13 cellular contexts compared by ENCODE assay signal in the genomic region with DNA sequence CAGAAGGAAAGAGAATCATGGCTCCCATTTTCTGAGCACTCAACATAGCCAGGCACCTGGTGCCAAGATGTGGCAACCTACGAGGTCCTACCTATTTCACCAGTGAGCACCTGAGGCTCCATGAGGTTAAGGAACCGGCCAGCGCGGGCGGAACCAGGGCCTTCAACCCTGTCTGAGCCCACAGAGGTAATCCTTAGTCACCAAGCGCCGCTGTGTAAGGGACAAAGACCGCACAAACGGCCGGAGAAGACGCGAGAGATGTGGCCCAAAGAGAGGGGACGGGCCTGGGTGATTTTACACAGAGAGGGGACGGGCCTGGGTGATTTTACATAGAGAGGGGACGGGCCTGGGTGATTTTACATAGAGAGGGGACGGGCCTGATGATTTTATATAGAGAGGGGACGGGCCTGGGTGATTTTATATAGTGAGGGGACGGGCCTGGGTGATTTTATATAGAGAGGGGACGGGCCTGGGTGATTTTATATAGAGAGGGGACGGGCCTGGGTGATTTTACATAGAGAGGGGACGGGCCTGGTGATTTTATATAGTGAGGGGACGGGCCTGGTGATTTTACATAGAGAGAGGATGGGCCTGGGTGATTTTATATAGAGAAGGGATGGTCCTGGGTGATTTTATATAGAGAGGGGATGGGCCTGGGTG.
DNase-seq lines count a peak whose midpoint lies in the region; ATAC-seq and TF ChIP-seq lines count a peak whose summit lies in the region.
"Had no signal": no experiment of that assay in that cellular context is flagged by ENCODE, and none has a peak within 500 bp of the region (broad histone marks: within the 10 kb centered on the region; RNA-seq: fewer than 3 reads in every experiment).

No MANE protein-coding gene starts in this region.

- H4K20me1 ChIP-seq in DOHH2 (ENCODE audit: control insufficient read depth, insufficient read depth, low read depth, low read length) (no peaks in the 10 kb centered on the region), PC-3 (ENCODE audit: low read length) (no peaks in the 10 kb centered on the region)

- H3K27me3 ChIP-seq in DOHH2 (ENCODE audit: control insufficient read depth, low read length): peaks cover 18% of the 10 kb centered on the region
- no peaks in the 10 kb centered on the region for H3K27me3 ChIP-seq in HUES48 (ENCODE audit: control insufficient read depth, insufficient read depth, low read length)
- H3K27me3 ChIP-seq in mesendoderm (ENCODE audit: insufficient read depth, low read length, poor library complexity): no peaks in the 10 kb centered on the region
- no peaks in the 10 kb centered on the region for H3K27me3 ChIP-seq in PC-3 (ENCODE audit: low read length)
- H3K27me3 ChIP-seq: pancreas, testis had no signal

- H3K4me3 ChIP-seq in DOHH2 (ENCODE audit: low read length): no peak overlapping the region
- peak overlapping the region; percentile 54; the same call in 1 of the 2 replicates for H3K4me3 ChIP-seq in HUES48 (ENCODE audit: low read depth, low read length)
- no peak overlapping the region for H3K4me3 ChIP-seq in mesendoderm (ENCODE audit: low read length)
- no peak overlapping the region for H3K4me3 ChIP-seq in PC-3 (ENCODE audit: low read length)
- H3K4me3 ChIP-seq: left lung had no signal

- H3K9me3 ChIP-seq in DOHH2 (ENCODE audit: control insufficient read depth, insufficient read depth, low read length) (no peaks in the 10 kb centered on the region), HUES48 (ENCODE audit: control insufficient read depth, insufficient read depth, low read length) (0 out of 2 replicates have a peak, but pooled peaks cover 2% of the 10 kb centered on the region), PC-3 (ENCODE audit: low read length) (no peaks in the 10 kb centered on the region)
- H3K9me3 ChIP-seq: left lung, pancreas, testis had no signal

- ATAC-seq in sciatic nerve (no peak), PC-3 (no peak)

- DNase-seq in mesendoderm (peak; percentile 61), sciatic nerve (ENCODE audit: low spot score) (no peak), PC-3 (no peak), SKM-1 (lab: John Stamatoyannopoulos, UW; ENCODE audit: unreplicated experiment) (no peak)
- DNase-seq: cerebellar nuclear complex had no signal

- H3K4ac ChIP-seq in mesendoderm (ENCODE audit: low read depth, low read length): no peak overlapping the region

- H3K27me3 Mint-ChIP-seq in brain: peaks cover 2% of the 10 kb centered on the region

- no peak overlapping the region for H3K27ac ChIP-seq in DOHH2 (ENCODE audit: low read depth, low read length)
- no peak overlapping the region for H3K27ac ChIP-seq in HUES48 (ENCODE audit: low read depth, low read length)
- H3K27ac ChIP-seq in mesendoderm (ENCODE audit: low read depth, low read length): no peak overlapping the region
- H3K27ac ChIP-seq in PC-3 (ENCODE audit: low read length): no peak overlapping the region
- H3K27ac ChIP-seq: left lung, pancreas, RWPE1, testis had no signal

- no peak overlapping the region for H2BK120ac ChIP-seq in mesendoderm (ENCODE audit: low read depth, low read length)

- no peaks in the 10 kb centered on the region for H3K79me2 ChIP-seq in DOHH2 (ENCODE audit: control insufficient read depth, low read length)
- H3K79me2 ChIP-seq in mesendoderm (ENCODE audit: control insufficient read depth, insufficient read depth, low read length): no peaks in the 10 kb centered on the region
- H3K79me2 ChIP-seq in PC-3 (ENCODE audit: low read length): no peaks in the 10 kb centered on the region

- H3K36me3 Mint-ChIP-seq in brain: no peaks in the 10 kb centered on the region

- intact Hi-C loops in sciatic nerve (cut with DNase I) (loop anchor here (10.0 kb wide), 1 partner anchor 387 kb away; no protein-coding TSS in a partner anchor), PC-3 (cut with micrococcal nuclease) (no loop called here)

- BruUV-seq in PC-3 (replicated peaks; lab: Mats Ljungman, UMichigan): no TSS peak

- H3K4me2 ChIP-seq in DOHH2 (ENCODE audit: low read length): peak overlapping the region; percentile 29; the same call in 1 of the 2 replicates
- peak overlapping the region; percentile 14 for H3K4me2 ChIP-seq in mesendoderm (ENCODE audit: low read length)
- no peak overlapping the region for H3K4me2 ChIP-seq in PC-3 (ENCODE audit: low read length)

- H3F3A ChIP-seq in DOHH2 (ENCODE audit: control insufficient read depth, insufficient read depth): no peaks in the 10 kb centered on the region
- no peaks in the 10 kb centered on the region for H3F3A ChIP-seq in PC-3 (ENCODE audit: low read length, unreplicated experiment)

- H3K4me3 Mint-ChIP-seq in brain: no peak overlapping the region
- H3K4me3 Mint-ChIP-seq: activated CD8-positive, alpha-beta T cell treated with anti-CD3 and anti-CD28 coated beads, Interleukin-2, amount 10 ng/mL, durations not matched to agents 7 days and 5 days had no signal

- no peak overlapping the region for H2AFZ ChIP-seq in PC-3 (ENCODE audit: low read length)

- H3K27ac Mint-ChIP-seq in brain: peak overlapping the region in 3 of 5 experiments; percentile 37 to 70 (median 69)
- H3K27ac Mint-ChIP-seq: activated CD8-positive, alpha-beta T cell treated with anti-CD3 and anti-CD28 coated beads, Interleukin-2, amount 10 ng/mL, durations not matched to agents 7 days and 5 days had no signal

- no peak overlapping the region for H4K5ac ChIP-seq in mesendoderm (ENCODE audit: low read length)

- peaks cover 0 to 3% (median 3%) of the 10 kb centered on the region in 5 experiments for H3K9me3 Mint-ChIP-seq in brain

- H3K4me1 ChIP-seq in DOHH2 (ENCODE audit: control insufficient read depth, low read length) (no peaks in the 10 kb centered on the region), HUES48 (ENCODE audit: control insufficient read depth, insufficient read depth, low read length) (peaks cover 38% of the 10 kb centered on the region), mesendoderm (ENCODE audit: control insufficient read depth, low read depth, low read length) (peaks cover 9% of the 10 kb centered on the region), PC-3 (ENCODE audit: insufficient read depth, low read length) (peaks cover 27% of the 10 kb centered on the region)

- no peak for TF ChIP-seq CTCF in DOHH2 (IDR thresholded peaks at IDR 0.05; ENCODE audit: low read depth, low read length, poor library complexity, severe bottlenecking)
- TF ChIP-seq CTCF in brain (conservative IDR thresholded peaks at IDR 0.05): no peak
- no peak for TF ChIP-seq CTCF in PC-3 (conservative IDR thresholded peaks at IDR 0.05; ENCODE audit: low read depth, low read length)

- no peak overlapping the region for H3K18ac ChIP-seq in mesendoderm (ENCODE audit: low read length)

- H3K9me2 ChIP-seq in DOHH2 (replicated peaks; ENCODE audit: control insufficient read depth, low read length) (no peaks in the 10 kb centered on the region), PC-3 (replicated peaks; ENCODE audit: low read length) (no peaks in the 10 kb centered on the region)

- no peak overlapping the region for H2BK5ac ChIP-seq in mesendoderm (ENCODE audit: low read length)

- H3K36me3 ChIP-seq in DOHH2 (ENCODE audit: control insufficient read depth, low read length) (no peaks in the 10 kb centered on the region), HUES48 (ENCODE audit: control insufficient read depth, insufficient read depth, low read length) (no peaks in the 10 kb centered on the region), mesendoderm (ENCODE audit: control insufficient read depth, insufficient read depth, low read length) (no peaks in the 10 kb centered on the region), PC-3 (ENCODE audit: low read depth, low read length) (no peaks in the 10 kb centered on the region)
- H3K36me3 ChIP-seq: left lung, pancreas had no signal

- no CpG with 5 or more reads among the region's 22 CpGs for WGBS in mesendoderm (ENCODE audit: extremely low coverage, insufficient coverage, low lambda C conversion rate)

- CTCF ChIA-PET in PC-3 (lab: Charles Lee): no interaction called here

- no peak overlapping the region for H2BK15ac ChIP-seq in mesendoderm (replicated peaks; ENCODE audit: low read depth)

- no peak overlapping the region for H3K23ac ChIP-seq in mesendoderm (ENCODE audit: low read length)

- no peak overlapping the region for H4K8ac ChIP-seq in mesendoderm (ENCODE audit: low read depth, low read length)

- H2AK5ac ChIP-seq in mesendoderm (ENCODE audit: low read length): no peak overlapping the region

- H3K9ac ChIP-seq in HUES48 (ENCODE audit: low read depth, low read length) (peak overlapping the region; percentile 41; the same call in 1 of the 2 replicates), mesendoderm (ENCODE audit: low read length) (peak overlapping the region; percentile 36), PC-3 (ENCODE audit: low read length) (no peak overlapping the region)

- POLR2A ChIA-PET in PC-3 (lab: Charles Lee; ENCODE audit: unreplicated experiment): no interaction called here

- no peaks in the 10 kb centered on the region for H3K79me1 ChIP-seq in mesendoderm (ENCODE audit: low read length)

- peak overlapping the region; percentile 69 for H3K56ac ChIP-seq in mesendoderm (ENCODE audit: low read length)

- H3K4me1 Mint-ChIP-seq in brain: peaks cover 15% of the 10 kb centered on the region
